Comparison of ENCODE assay signal across 19 cellular contexts in the genomic region with DNA sequence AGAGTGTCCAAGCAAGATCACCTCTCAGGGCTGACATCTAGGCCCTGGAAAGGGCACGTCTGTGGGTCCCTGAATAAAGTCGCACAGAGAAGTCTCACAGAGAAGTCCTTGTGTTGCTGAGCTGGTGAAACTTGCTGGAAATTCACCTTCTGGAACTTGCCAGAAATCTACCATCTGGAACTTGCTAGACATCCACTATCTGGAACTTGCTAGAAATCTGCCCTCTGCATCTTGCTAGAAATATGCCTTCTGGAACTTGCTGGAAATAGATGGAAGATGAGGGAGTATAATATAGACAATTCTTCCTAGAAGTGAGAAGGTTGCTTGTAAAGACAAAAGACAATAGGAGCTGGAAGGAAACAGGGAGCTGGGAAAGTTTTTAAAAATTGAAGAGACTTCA. TPM values are rescaled to one million over a fixed set of nuclear protein-coding genes. Genes with fewer than 3 reads are reported as not detected.
DNase-seq lines count a peak whose midpoint lies in the region; ATAC-seq, FAIRE-seq and TF ChIP-seq lines count a peak whose summit lies in the region.
"Had no signal": no experiment of that assay in that cellular context is flagged by ENCODE, and none has a peak within 500 bp of the region (broad histone marks: within the 10 kb centered on the region; RNA-seq: fewer than 3 reads in every experiment).

No MANE protein-coding gene starts in this region.

- no peaks in the 10 kb centered on the region for H3K79me2 ChIP-seq in Loucy (ENCODE audit: insufficient read depth, low read length)
- no peaks in the 10 kb centered on the region for H3K79me2 ChIP-seq in GM23338 (replicated peaks; ENCODE audit: insufficient read depth)

- POLR2A ChIA-PET in A549 (lab: Yijun Ruan, JAX): no interaction called here

- DNase-seq in A549 (ENCODE audit: low read depth in 1 of 2, low spot score in 1 of 2) (no peak), endothelial cell (ENCODE audit: low spot score) (no peak), lower lobe of right lung (no peak), NCI-H69 (lab: John Stamatoyannopoulos, UW) (no peak), NCI-H146 (lab: John Stamatoyannopoulos, UW) (no peak), GM23338 (ENCODE audit: low spot score) (no peak), aorta (no peak)
- DNase-seq: BE2C; CD4-positive, CD25-positive, alpha-beta regulatory T cell; DMS 273 treated with DMSO at 0.1 percent for 48 hours; DMS79 treated with DMSO at 0.1 percent for 48 hours; H9; HFFc6; NCI-H1105; NCI-H2081; NCI-H2171 treated with DMSO at 0.1 percent for 48 hours; NCI-H524 treated with DMSO at 0.1 percent for 48 hours had no signal

- H3K36me3 ChIP-seq in Loucy (ENCODE audit: insufficient read depth, low read length) (no peaks in the 10 kb centered on the region), lower lobe of right lung (no peaks in the 10 kb centered on the region), GM23338 (ENCODE audit: insufficient read depth) (no peaks in the 10 kb centered on the region), aorta (ENCODE audit: control insufficient read depth in 1 of 2, insufficient read depth in 2 of 2, low read length in 1 of 2) (no peaks in the 10 kb centered on the region)
- H3K36me3 ChIP-seq: BE2C had no signal

- TF ChIP-seq EP300 in A549 (IDR thresholded peaks at IDR 0.05): no peak

- H3K9me3 Mint-ChIP-seq in endothelial cell (ENCODE audit: unreplicated experiment) (no peaks in the 10 kb centered on the region), GM23338 (no peaks in the 10 kb centered on the region)
- H3K9me3 Mint-ChIP-seq: H9, HFFc6 had no signal

- no peaks in the 10 kb centered on the region for H3K9me2 ChIP-seq in Loucy (replicated peaks; ENCODE audit: low read depth, low read length)
- no peaks in the 10 kb centered on the region for H3K9me2 ChIP-seq in GM23338 (ENCODE audit: insufficient read depth)

- H3K27ac Mint-ChIP-seq in endothelial cell (ENCODE audit: unreplicated experiment) (peak overlapping the region; percentile 62), GM23338 (no peak overlapping the region)
- H3K27ac Mint-ChIP-seq: H9, HFFc6 had no signal

- H3K27me3 Mint-ChIP-seq in endothelial cell (ENCODE audit: unreplicated experiment): peaks cover 7% of the 10 kb centered on the region
- H3K27me3 Mint-ChIP-seq in GM23338 (ENCODE audit: insufficient read depth, low read depth, poor library complexity): no peaks in the 10 kb centered on the region

- H3K4me2 ChIP-seq in A549 (peak overlapping the region; percentile 62), Loucy (ENCODE audit: low read depth, low read length, poor library complexity, severe bottlenecking) (no peak overlapping the region), GM23338 (no peak overlapping the region)
- H3K4me2 ChIP-seq: KMS-11 had no signal

- H2AFZ ChIP-seq in Loucy (ENCODE audit: low read length): peak overlapping the region; percentile 62
- H2AFZ ChIP-seq in GM23338: no peak overlapping the region

- ATAC-seq in A549 (no peak), lower lobe of right lung (no peak), GM23338 (no peak), aorta (ENCODE audit: low FRiP score) (no peak)

- TF ChIP-seq RAD21 in A549 (conservative IDR thresholded peaks at IDR 0.05 in 1 of 2, IDR thresholded peaks at IDR 0.05 in 1 of 2): no peak

- H3K27me3 ChIP-seq in Loucy (ENCODE audit: insufficient read depth, low read length, poor library complexity, severe bottlenecking) (no peaks in the 10 kb centered on the region), lower lobe of right lung (ENCODE audit: low read depth) (no peaks in the 10 kb centered on the region), GM23338 (ENCODE audit: insufficient read depth) (no peaks in the 10 kb centered on the region), aorta (ENCODE audit: control insufficient read depth in 1 of 2, insufficient read depth in 2 of 2, low read length in 1 of 2) (no peaks in the 10 kb centered on the region)
- H3K27me3 ChIP-seq: BE2C had no signal

- H3K4me3 Mint-ChIP-seq in endothelial cell (ENCODE audit: unreplicated experiment): no peak overlapping the region
- H3K4me3 Mint-ChIP-seq in GM23338: no peak overlapping the region
- H3K4me3 Mint-ChIP-seq: H9, HFFc6 had no signal

- H3K9me3 ChIP-seq in A549: no peaks in the 10 kb centered on the region
- H3K9me3 ChIP-seq in Loucy (ENCODE audit: insufficient read depth, low read depth, low read length): no peaks in the 10 kb centered on the region
- no peaks in the 10 kb centered on the region for H3K9me3 ChIP-seq in lower lobe of right lung
- H3K9me3 ChIP-seq in aorta (ENCODE audit: control insufficient read depth, low read length): no peaks in the 10 kb centered on the region
- H3K9me3 ChIP-seq: BE2C had no signal

- TF ChIP-seq CTCF in A549 (IDR thresholded peaks at IDR 0.05) (no peak), Loucy (conservative IDR thresholded peaks at IDR 0.05; ENCODE audit: low read length) (no peak), endothelial cell (IDR thresholded peaks at IDR 0.05; ENCODE audit: unreplicated experiment) (no peak), lower lobe of right lung (IDR thresholded peaks at IDR 0.05) (no peak), GM23338 (conservative IDR thresholded peaks at IDR 0.05; ENCODE audit: low read depth in 2 of 2) (no peak)

- no peaks in the 10 kb centered on the region for H4K20me1 ChIP-seq in Loucy (ENCODE audit: insufficient read depth, low read length, poor library complexity, severe bottlenecking)
- H4K20me1 ChIP-seq in GM23338 (replicated peaks; ENCODE audit: insufficient read depth): no peaks in the 10 kb centered on the region

- H3K4me1 ChIP-seq in A549: peaks cover 22% of the 10 kb centered on the region
- peaks cover 10% of the 10 kb centered on the region for H3K4me1 ChIP-seq in Loucy (ENCODE audit: insufficient read depth, low read length, poor library complexity, severe bottlenecking)
- peaks cover 24% of the 10 kb centered on the region for H3K4me1 ChIP-seq in lower lobe of right lung
- no peaks in the 10 kb centered on the region for H3K4me1 ChIP-seq in GM23338 (ENCODE audit: insufficient read depth)
- no peaks in the 10 kb centered on the region for H3K4me1 ChIP-seq in aorta (ENCODE audit: control insufficient read depth in 1 of 2, insufficient read depth in 2 of 2, low read length in 2 of 2)
- H3K4me1 ChIP-seq: BE2C had no signal

- intact Hi-C loops in lower lobe of right lung (cut with DNase I) (no loop called here), aorta (cut with DNase I) (no loop called here)

- no peak overlapping the region for H3K4me3 ChIP-seq in A549
- H3K4me3 ChIP-seq in Loucy (ENCODE audit: low read length, poor library complexity, severe bottlenecking): no peak overlapping the region
- H3K4me3 ChIP-seq in lower lobe of right lung: no peak overlapping the region
- H3K4me3 ChIP-seq in GM23338: no peak overlapping the region
- no peak overlapping the region for H3K4me3 ChIP-seq in aorta (ENCODE audit: low read length in 2 of 2)

- TF ChIP-seq POLR2A in A549 (IDR thresholded peaks at IDR 0.05; ENCODE audit: low read length): no peak

- H3K4me1 Mint-ChIP-seq in endothelial cell (ENCODE audit: unreplicated experiment) (peaks cover 28% of the 10 kb centered on the region), GM23338 (peaks cover 6% of the 10 kb centered on the region)

- WGBS in A549 (ENCODE audit: missing lambda C conversion rate): 86% methylated on average over 2 of the region's 2 CpGs
- WGBS in aorta, 2 donors: 86 to 90% methylated on average over 2 of the region's 2 CpGs

- no peak for FAIRE-seq in A549 (lab: Jason Lieb, UNC)

- H3F3A ChIP-seq in Loucy (ENCODE audit: low read depth) (no peaks in the 10 kb centered on the region), GM23338 (replicated peaks; ENCODE audit: low read depth) (no peaks in the 10 kb centered on the region)

- H3K27ac ChIP-seq in A549 (peak overlapping the region in 1 of 2 experiments; percentile 42; a peak in 3 of 6 replicates), lower lobe of right lung (peak overlapping the region; percentile 7), GM23338 (ENCODE audit: low read depth) (no peak overlapping the region), aorta (ENCODE audit: low read depth in 1 of 2, low read length in 2 of 2) (no peak overlapping the region)
- H3K27ac ChIP-seq: KMS-11 had no signal

- H3K36me3 Mint-ChIP-seq in endothelial cell (ENCODE audit: low read depth, unreplicated experiment) (peaks cover under 1% of the 10 kb centered on the region), GM23338 (ENCODE audit: low read depth) (no peaks in the 10 kb centered on the region)
- H3K36me3 Mint-ChIP-seq: CD4-positive, CD25-positive, alpha-beta regulatory T cell had no signal

- CTCF ChIA-PET in A549 (lab: Yijun Ruan, JAX): interaction anchor here (1.3 to 1.8 kb wide), 3 partner anchors 10 to 286 kb away, joined by 3 to 9 read pairs (median 3); no protein-coding TSS in a partner anchor

- H3K9ac ChIP-seq in Loucy (ENCODE audit: low read depth, low read length, poor library complexity, severe bottlenecking): no peak overlapping the region
- H3K9ac ChIP-seq: KMS-11 had no signal

TF ChIP-seq in A549, 52 proteins besides CTCF, POLR2A, EP300 and RAD21 (continues in another document):
- TF ChIP-seq FOSL2 (IDR thresholded peaks at IDR 0.05) (no peak), FOSL2 (CRISPR knock-in tag; IDR thresholded peaks at IDR 0.05) (no peak), TFCP2L1 (CRISPR knock-in tag; IDR thresholded peaks at IDR 0.05) (no peak), RFX5 (IDR thresholded peaks at IDR 0.05) (no peak), FOXS1 (CRISPR knock-in tag; IDR thresholded peaks at IDR 0.05) (no peak), JUN (IDR thresholded peaks at IDR 0.05) (no peak)

TF ChIP-seq in GM23338, 12 proteins besides CTCF, POLR2A, EP300 and RAD21 (continues in another document):
- TF ChIP-seq POLR2AphosphoS5 (IDR thresholded peaks at IDR 0.05; ENCODE audit: low read depth) (no peak), NANOG (IDR thresholded peaks at IDR 0.05; ENCODE audit: borderline replicate concordance) (no peak), EZH2phosphoT487 (IDR thresholded peaks at IDR 0.05; ENCODE audit: unreplicated experiment) (no peak), CREB1 (CRISPR knock-in tag; IDR thresholded peaks at IDR 0.05; ENCODE audit: low read depth) (no peak), EZH2 (IDR thresholded peaks at IDR 0.05; ENCODE audit: low read depth, unreplicated experiment) (no peak), ZNF114 (CRISPR knock-in tag; IDR thresholded peaks at IDR 0.05) (no peak)

RNA-seq across cellular contexts. Expression of a gene that starts 5.4 kb away (rescaled TPM):
- polyA plus RNA-seq in A549 (2011; rRNA removed): 180 and 249 TPM in 2 replicates
- 39.8 and 45.1 TPM in 2 replicates for polyA plus RNA-seq in A549 (2012; cell fraction: cytosol; rRNA removed)
- 42.3 and 74.6 TPM in 2 replicates for polyA plus RNA-seq in A549 (2012; cell fraction: nucleus; rRNA removed)
- 105 to 111 TPM (median 105 TPM) in 3 replicates for polyA plus RNA-seq in A549 (2017; fragmentation: RNase III; extraction: RNeasy Plus Mini Kit Qiagen cat#74134 plus additional on column Dnase treatment)
- 127 and 210 TPM in 2 replicates for polyA minus RNA-seq in A549 (2011; rRNA and poly(A)+ RNA removed)
- 124 TPM for total RNA-seq in endothelial cell (ENCODE audit: unreplicated experiment)
- 128 TPM for total RNA-seq in lower lobe of right lung
- 53.1 and 56.5 TPM in 2 replicates for total RNA-seq in GM23338 (2014; rRNA removed; shearing (Covaris generic))
- polyA plus RNA-seq in GM23338 (2016; fragmentation: Nextera tagmentation; extraction: Ambion mirVana): 62.0 and 87.9 TPM in 2 replicates
- total RNA-seq in aorta: 100 to 1,000 TPM in 1 of 2 donors, 10 to 100 TPM in 1; 93.1 to 113 TPM
- polyA plus RNA-seq in aorta: 10 to 100 TPM; 68.4 to 79.9 TPM
